ENCODE assay signal across 1 cellular context in the genomic region with DNA sequence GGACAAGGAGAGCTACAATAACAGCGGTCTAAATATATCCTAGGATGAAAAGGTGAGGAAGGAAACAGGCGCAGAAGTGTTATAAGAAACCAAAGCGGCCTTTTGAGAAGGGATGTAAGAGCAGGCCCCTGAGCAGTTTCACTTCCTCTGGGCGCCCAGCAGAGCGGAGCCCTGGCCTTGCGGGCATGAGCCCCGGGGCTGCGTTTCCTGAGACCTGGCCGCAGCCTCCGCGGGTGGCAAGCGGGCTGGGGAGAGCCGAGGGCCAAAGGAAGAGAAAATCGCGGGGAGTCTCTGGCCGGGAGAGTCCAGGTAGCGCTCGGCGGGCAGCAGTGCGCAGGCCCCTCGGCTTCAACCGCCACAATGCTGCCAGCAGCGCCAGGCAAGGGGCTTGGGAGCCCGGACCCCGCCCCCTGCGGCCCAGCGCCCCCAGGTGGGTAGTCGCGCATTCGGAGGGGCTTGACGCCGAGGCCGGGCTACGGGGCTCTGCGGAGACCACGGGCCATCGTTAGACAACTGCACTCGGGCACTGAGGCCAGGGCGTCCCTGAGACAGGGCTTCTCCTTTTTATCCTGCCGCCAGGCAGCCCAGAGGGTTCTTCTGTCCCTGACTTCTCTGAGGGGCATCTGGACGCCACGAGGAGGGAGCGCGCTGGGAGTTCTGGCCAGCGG.
TF ChIP-seq lines count a peak whose summit lies in the region.

A gene with protein sequence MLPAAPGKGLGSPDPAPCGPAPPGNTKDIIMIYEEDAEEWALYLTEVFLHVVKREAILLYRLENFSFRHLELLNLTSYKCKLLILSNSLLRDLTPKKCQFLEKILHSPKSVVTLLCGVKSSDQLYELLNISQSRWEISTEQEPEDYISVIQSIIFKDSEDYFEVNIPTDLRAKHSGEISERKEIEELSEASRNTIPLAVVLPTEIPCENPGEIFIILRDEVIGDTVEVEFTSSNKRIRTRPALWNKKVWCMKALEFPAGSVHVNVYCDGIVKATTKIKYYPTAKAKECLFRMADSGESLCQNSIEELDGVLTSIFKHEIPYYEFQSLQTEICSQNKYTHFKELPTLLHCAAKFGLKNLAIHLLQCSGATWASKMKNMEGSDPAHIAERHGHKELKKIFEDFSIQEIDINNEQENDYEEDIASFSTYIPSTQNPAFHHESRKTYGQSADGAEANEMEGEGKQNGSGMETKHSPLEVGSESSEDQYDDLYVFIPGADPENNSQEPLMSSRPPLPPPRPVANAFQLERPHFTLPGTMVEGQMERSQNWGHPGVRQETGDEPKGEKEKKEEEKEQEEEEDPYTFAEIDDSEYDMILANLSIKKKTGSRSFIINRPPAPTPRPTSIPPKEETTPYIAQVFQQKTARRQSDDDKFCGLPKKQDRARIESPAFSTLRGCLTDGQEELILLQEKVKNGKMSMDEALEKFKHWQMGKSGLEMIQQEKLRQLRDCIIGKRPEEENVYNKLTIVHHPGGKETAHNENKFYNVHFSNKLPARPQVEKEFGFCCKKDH (plus strand): TSS at position 210 of the 668 bp plus-strand sequence. CDS start 151 bp downstream, at position 361.

TF ChIP-seq in K562, 482 proteins besides CTCF, POLR2A, EP300 and RAD21:
- TF ChIP-seq POLR3A (IDR thresholded peaks at IDR 0.05; ENCODE audit: borderline replicate concordance, extremely low read depth, insufficient read depth, insufficient read length) (no peak), MAZ (CRISPR knock-in tag; conservative IDR thresholded peaks at IDR 0.05 in 1 of 2, IDR thresholded peaks at IDR 0.05 in 1 of 2) (peak in 1 of 2 experiments; percentile 37; a peak in 1 of 4 replicates)
